Comparison of ENCODE assay signal across 8 cellular contexts in genomic region chr11:65502274-65502851, GRCh38. TPM values are rescaled to one million over a fixed set of nuclear protein-coding genes. Genes with fewer than 3 reads are reported as not detected.
DNase-seq lines count a peak whose midpoint lies in the region; ATAC-seq and TF ChIP-seq lines count a peak whose summit lies in the region.

No MANE protein-coding gene starts in this region.

- H3K27ac ChIP-seq in HUES6 (ENCODE audit: low read depth, low read length), result no peak overlapping the region; the same call in 1 of the 2 replicates
- H3K27ac ChIP-seq in breast epithelium, result peak overlapping the region; percentile 95 to 98
- peak overlapping the region in 1 of 2 donors; percentile 96 for H3K27ac ChIP-seq in lung (ENCODE audit: low read depth in 1 of 2, low read length in 1 of 2)

- intact Hi-C loops in breast epithelium (cut with DNase I; ENCODE audit: low total_unique reads), result no loop called here

- H3K36me3 ChIP-seq in HUES6 (ENCODE audit: control insufficient read depth, insufficient read depth, low read length) (peaks cover 74% of the 10 kb centered on the region), breast epithelium (no peaks in the 10 kb centered on the region), lung (ENCODE audit: control insufficient read depth in 2 of 2, insufficient read depth in 2 of 2, low read length in 2 of 2) (peaks cover 12 to 34% of the 10 kb centered on the region in 2 donors)

- H3K9me3 ChIP-seq in HUES6 (ENCODE audit: control insufficient read depth, insufficient read depth, low read depth, low read length), result no peaks in the 10 kb centered on the region
- H3K9me3 ChIP-seq in breast epithelium, result no peaks in the 10 kb centered on the region
- peaks cover 0 to 3% of the 10 kb centered on the region in 2 donors for H3K9me3 ChIP-seq in lung (ENCODE audit: control insufficient read depth in 2 of 2, insufficient read depth in 1 of 2, low read length in 1 of 2)

- no peaks in the 10 kb centered on the region for H3K27me3 ChIP-seq in HUES6 (ENCODE audit: control insufficient read depth, insufficient read depth, low read length)
- no peaks in the 10 kb centered on the region for H3K27me3 ChIP-seq in breast epithelium
- H3K27me3 ChIP-seq in lung (ENCODE audit: control insufficient read depth, insufficient read depth), result no peaks in the 10 kb centered on the region

- TF ChIP-seq CTCF in breast epithelium (IDR thresholded peaks at IDR 0.05) (no peak), lung (IDR thresholded peaks at IDR 0.05; ENCODE audit: control extremely low read depth, extremely low read depth) (no peak)

- TF ChIP-seq POLR2A in breast epithelium (IDR thresholded peaks at IDR 0.05), result no peak

- H3K4me1 ChIP-seq in HUES6 (ENCODE audit: control insufficient read depth, insufficient read depth, low read length) (peaks cover 12% of the 10 kb centered on the region; the same call in 1 of the 2 replicates), breast epithelium (peaks cover 8 to 9% of the 10 kb centered on the region in 2 donors), lung (ENCODE audit: control insufficient read depth in 2 of 2, insufficient read depth in 2 of 2, low read length in 2 of 2) (peaks cover 0 to 2% of the 10 kb centered on the region in 2 donors)

- ATAC-seq in lung (ENCODE audit: insufficient read depth, low FRiP score) (no peak), GM18502 (IDR thresholded peaks at IDR 0.05; ENCODE audit: poor library complexity, unreplicated experiment) (no peak), GM21825 (IDR thresholded peaks at IDR 0.05; ENCODE audit: unreplicated experiment) (no peak)

- H3K9ac ChIP-seq in HUES6 (ENCODE audit: low read length), result peak overlapping the region; percentile 99

- H3K4me3 ChIP-seq in HUES6 (ENCODE audit: low read depth, low read length), result peak overlapping the region; percentile 95
- peak overlapping the region; percentile 68 to 91 (median 72) for H3K4me3 ChIP-seq in breast epithelium
- H3K4me3 ChIP-seq in lung, result peak overlapping the region; percentile 88

- DNase-seq in A172 (ENCODE audit: low spot score) (peak; percentile 41), breast epithelium (ENCODE audit: low spot score in 2 of 2) (no peak), lung (ENCODE audit: low spot score) (no peak), cortex of kidney (lab: John Stamatoyannopoulos, UW) (no peak), NCI-H2196 treated with DMSO at 0.1 percent for 48 hours (lab: John Stamatoyannopoulos, UW; ENCODE audit: unreplicated experiment) (no peak)

RNA-seq across cellular contexts. Expression of gene MALAT1, which starts 3.5 kb away (rescaled TPM):
- 1,067 and 1,084 TPM in 2 replicates for total RNA-seq in A172 (2014; rRNA removed; shearing (Covaris generic))
- total RNA-seq in breast epithelium, result over 10,000 TPM; 14,217 to 22,312 (median 18,959) TPM
- total RNA-seq in lung, result over 10,000 TPM; 10,633 to 48,332 TPM
- 1,000 to 10,000 TPM in 1 of 2 donors, 100 to 1,000 TPM in 1; 125 to 2,965 TPM for polyA plus RNA-seq in lung

RNA-seq across cellular contexts. Expression of gene SCYL1, which starts 22.5 kb away (rescaled TPM):
- 65.6 and 70.6 TPM in 2 replicates for total RNA-seq in A172 (2014; rRNA removed; shearing (Covaris generic))
- total RNA-seq in breast epithelium (10 to 100 TPM; 74.1 to 83.4 (median 83.2) TPM), lung (10 to 100 TPM; 54.3 to 93.8 TPM)
- 100 to 1,000 TPM in 1 of 2 donors, 10 to 100 TPM in 1; 79.1 to 107 TPM for polyA plus RNA-seq in lung

RNA-seq across cellular contexts. Expression of gene LTBP3, which starts 55.8 kb away (rescaled TPM):
- 13.2 and 25.6 TPM in 2 replicates for total RNA-seq in A172 (2014; rRNA removed; shearing (Covaris generic))
- total RNA-seq in breast epithelium, result 10 to 100 TPM; 63.0 to 98.9 (median 95.7) TPM
- total RNA-seq in lung, result 100 to 1,000 TPM; 100 to 111 TPM
- polyA plus RNA-seq in lung, result 10 to 100 TPM; 39.1 to 46.6 TPM
